In the genomic region with DNA sequence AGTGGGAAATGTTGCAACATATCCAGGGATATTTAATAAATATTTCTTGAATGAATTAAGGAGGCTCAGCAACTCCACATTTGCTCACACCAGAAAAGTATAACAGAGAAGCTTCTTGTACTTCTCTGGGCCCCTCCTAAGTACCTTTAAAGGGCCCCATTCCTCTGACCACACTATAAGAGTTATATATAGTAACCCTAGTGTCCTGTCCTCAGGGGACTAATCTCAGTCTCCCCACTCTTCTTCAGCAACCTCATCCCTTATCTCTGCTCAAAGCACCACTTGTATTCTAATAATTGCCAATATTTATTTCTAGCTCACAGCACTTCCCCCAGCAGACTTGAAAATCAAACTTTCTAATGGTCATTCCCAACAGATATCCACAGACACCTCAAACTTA, we compare ENCODE assay signal across 16 cellular contexts.
DNase-seq lines count a peak whose midpoint lies in the region; ATAC-seq and TF ChIP-seq lines count a peak whose summit lies in the region.
"Had no signal": no experiment of that assay in that cellular context is flagged by ENCODE, and none has a peak within 500 bp of the region (broad histone marks: within the 10 kb centered on the region; RNA-seq: fewer than 3 reads in every experiment).

No MANE protein-coding gene starts in this region.

- no peak for TF ChIP-seq RAD21 in Ishikawa (IDR thresholded peaks at IDR 0.05; ENCODE audit: low read depth)

- no peak overlapping the region for H3K4me2 ChIP-seq in osteoblast (ENCODE audit: insufficient read depth, low read length)

- H3K79me2 ChIP-seq in osteoblast (ENCODE audit: insufficient read depth, low read length): no peaks in the 10 kb centered on the region

- intact Hi-C loops in left cardiac atrium (cut with DNase I): no loop called here
- intact Hi-C loops in Right ventricle myocardium inferior (cut with DNase I): no loop called here

- ATAC-seq in left cardiac atrium (peak; percentile 67 to 88), Right ventricle myocardium inferior (no peak), GM21576 (IDR thresholded peaks at IDR 0.05; ENCODE audit: unreplicated experiment) (no peak)

- TF ChIP-seq CTCF in WERI-Rb-1 (IDR thresholded peaks at IDR 0.05; ENCODE audit: low read depth, low read length) (no peak), osteoblast (IDR thresholded peaks at IDR 0.05; ENCODE audit: extremely low read depth, low read depth, low read length) (no peak), GM20000 (IDR thresholded peaks at IDR 0.05; ENCODE audit: extremely low read depth, missing control alignments) (no peak)

- DNase-seq in left cardiac atrium: no peak
- DNase-seq in Right ventricle myocardium inferior (ENCODE audit: missing footprints): no peak
- DNase-seq in WERI-Rb-1: no peak
- DNase-seq in osteoblast (ENCODE audit: insufficient read length, low spot score, missing footprints): peak; percentile 17
- DNase-seq in GM20000 (ENCODE audit: low spot score): no peak
- DNase-seq: Calu3; CD4-positive, alpha-beta memory T cell; COR-L47; DMS53; DMS79 treated with DMSO at 0.1 percent for 48 hours; GF-D8; GM23248; H7; HCEC 1CT had no signal

- H3K4me3 ChIP-seq in WERI-Rb-1 (ENCODE audit: low read depth, low read length) (no peak overlapping the region), osteoblast (ENCODE audit: insufficient read depth, low read length) (no peak overlapping the region)
- H3K4me3 ChIP-seq: GM23248 had no signal

- H3K36me3 ChIP-seq in WERI-Rb-1 (no peaks in the 10 kb centered on the region), osteoblast (ENCODE audit: insufficient read depth, low read length) (no peaks in the 10 kb centered on the region)

- TF ChIP-seq EP300 in Ishikawa (IDR thresholded peaks at IDR 0.05; ENCODE audit: borderline replicate concordance): no peak

- no peaks in the 10 kb centered on the region for H3K4me1 ChIP-seq in osteoblast (ENCODE audit: insufficient read depth, low read length)

- H3K27me3 ChIP-seq in WERI-Rb-1 (ENCODE audit: insufficient read depth, low read depth, severe bottlenecking) (no peaks in the 10 kb centered on the region), osteoblast (ENCODE audit: insufficient read depth, low read length) (no peaks in the 10 kb centered on the region)

- H4K20me1 ChIP-seq in osteoblast (ENCODE audit: insufficient read depth, low read length): no peaks in the 10 kb centered on the region

- H3K27ac ChIP-seq in WERI-Rb-1: peak overlapping the region; percentile 39
- no peak overlapping the region for H3K27ac ChIP-seq in osteoblast (ENCODE audit: low read depth, low read length)
- H3K27ac ChIP-seq: GM23248 had no signal

- H3K9me3 ChIP-seq in WERI-Rb-1 (ENCODE audit: severe bottlenecking) (no peaks in the 10 kb centered on the region), osteoblast (ENCODE audit: low read depth, low read length) (no peaks in the 10 kb centered on the region)

- H2AFZ ChIP-seq in osteoblast (ENCODE audit: low read length): no peak overlapping the region
- H2AFZ ChIP-seq: GM23248 had no signal

TF ChIP-seq in Ishikawa, 13 proteins besides CTCF, POLR2A, EP300 and RAD21:
- TF ChIP-seq FOXM1 (IDR thresholded peaks at IDR 0.05; ENCODE audit: borderline replicate concordance, low read depth): no peak
- no peak for TF ChIP-seq NFIC (IDR thresholded peaks at IDR 0.05)
- TF ChIP-seq YY1 (IDR thresholded peaks at IDR 0.05; ENCODE audit: low read depth): no peak
- peak; percentile 71 for TF ChIP-seq CEBPB (IDR thresholded peaks at IDR 0.05)
- no peak for TF ChIP-seq TAF1 (IDR thresholded peaks at IDR 0.05; ENCODE audit: low read depth)
- TF ChIP-seq ZBTB7A (IDR thresholded peaks at IDR 0.05; ENCODE audit: low read depth): no peak

Comparison
In these comparisons a context has a peak if more than half of its experiments do, and no peak if none do; other contexts are left out.
1. ATAC-seq: peak in left cardiac atrium (2 of 2); none in Right ventricle myocardium inferior (single experiment) and GM21576 (single experiment).